ENCODE assay signal across 1 cellular context in the genomic region with DNA sequence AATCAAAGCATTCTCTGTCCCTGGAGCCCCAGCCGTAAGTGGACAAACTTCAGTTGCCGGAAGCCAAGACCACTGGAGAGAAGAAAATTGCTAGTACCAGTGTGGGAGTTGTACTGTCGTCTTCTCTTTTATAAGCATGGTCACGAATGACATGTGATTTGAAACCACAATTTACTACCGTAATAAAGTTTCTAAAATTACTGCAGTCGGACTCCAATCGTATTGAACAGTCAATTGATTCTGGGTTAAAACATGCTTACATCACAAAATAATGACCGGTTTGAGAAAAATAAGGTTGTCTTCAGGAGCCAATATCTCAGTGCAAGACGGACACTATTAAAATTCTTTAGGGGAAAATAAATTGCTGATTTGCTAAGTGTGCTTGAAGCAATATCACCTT.
A peak's percentile ranks its signal among the peaks of the same experiment; 100 is the strongest.
TF ChIP-seq lines count a peak whose summit lies in the region.

No MANE protein-coding gene starts in this region.

TF ChIP-seq in HEK293, 187 proteins besides CTCF, POLR2A, EP300 and RAD21 (continued from another document and continues in another):
- TF ChIP-seq, protein P1, sequence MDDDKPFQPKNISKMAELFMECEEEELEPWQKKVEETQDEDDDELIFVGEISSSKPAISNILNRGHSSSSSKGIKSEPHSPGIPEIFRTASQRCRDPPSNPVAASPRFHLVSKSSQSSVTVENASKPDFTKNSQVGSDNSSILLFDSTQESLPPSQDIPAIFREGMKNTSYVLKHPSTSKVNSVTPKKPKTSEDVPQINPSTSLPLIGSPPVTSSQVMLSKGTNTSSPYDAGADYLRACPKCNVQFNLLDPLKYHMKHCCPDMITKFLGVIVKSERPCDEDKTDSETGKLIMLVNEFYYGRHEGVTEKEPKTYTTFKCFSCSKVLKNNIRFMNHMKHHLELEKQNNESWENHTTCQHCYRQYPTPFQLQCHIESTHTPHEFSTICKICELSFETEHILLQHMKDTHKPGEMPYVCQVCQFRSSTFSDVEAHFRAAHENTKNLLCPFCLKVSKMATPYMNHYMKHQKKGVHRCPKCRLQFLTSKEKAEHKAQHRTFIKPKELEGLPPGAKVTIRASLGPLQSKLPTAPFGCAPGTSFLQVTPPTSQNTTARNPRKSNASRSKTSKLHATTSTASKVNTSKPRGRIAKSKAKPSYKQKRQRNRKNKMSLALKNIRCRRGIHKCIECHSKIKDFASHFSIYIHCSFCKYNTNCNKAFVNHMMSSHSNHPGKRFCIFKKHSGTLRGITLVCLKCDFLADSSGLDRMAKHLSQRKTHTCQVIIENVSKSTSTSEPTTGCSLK (tag by site-specific recombination; IDR thresholded peaks at IDR 0.05): no peak
- TF ChIP-seq, protein P2, sequence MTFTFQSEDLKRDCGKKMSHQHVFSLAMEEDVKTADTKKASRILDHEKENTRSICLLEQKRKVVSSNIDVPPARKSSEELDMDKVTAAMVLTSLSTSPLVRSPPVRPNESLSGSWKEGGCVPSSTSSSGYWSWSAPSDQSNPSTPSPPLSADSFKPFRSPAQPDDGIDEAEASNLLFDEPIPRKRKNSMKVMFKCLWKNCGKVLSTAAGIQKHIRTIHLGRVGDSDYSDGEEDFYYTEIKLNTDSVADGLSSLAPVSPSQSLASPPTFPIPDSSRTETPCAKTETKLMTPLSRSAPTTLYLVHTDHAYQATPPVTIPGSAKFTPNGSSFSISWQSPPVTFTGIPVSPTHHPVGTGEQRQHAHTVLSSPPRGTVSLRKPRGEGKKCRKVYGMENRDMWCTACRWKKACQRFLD (tag by site-specific recombination; IDR thresholded peaks at IDR 0.05): no peak
- TF ChIP-seq, protein P3, sequence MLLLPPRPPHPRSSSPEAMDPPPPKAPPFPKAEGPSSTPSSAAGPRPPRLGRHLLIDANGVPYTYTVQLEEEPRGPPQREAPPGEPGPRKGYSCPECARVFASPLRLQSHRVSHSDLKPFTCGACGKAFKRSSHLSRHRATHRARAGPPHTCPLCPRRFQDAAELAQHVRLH (tag by site-specific recombination; IDR thresholded peaks at IDR 0.05): no peak
- TF ChIP-seq ZNF10 (tag by site-specific recombination; IDR thresholded peaks at IDR 0.05) (no peak), ZSCAN23 (tag by site-specific recombination; IDR thresholded peaks at IDR 0.05) (no peak), ZXDB (tag by site-specific recombination; IDR thresholded peaks at IDR 0.05) (0 out of 2 replicates have a peak, but pooled peaks have one; percentile 17), SCRT1 (tag by site-specific recombination; IDR thresholded peaks at IDR 0.05; ENCODE audit: borderline replicate concordance) (no peak), OSR2 (tag by site-specific recombination; IDR thresholded peaks at IDR 0.05) (peak; percentile 50), SP2 (tag by site-specific recombination; IDR thresholded peaks at IDR 0.05) (no peak), GLIS1 (tag by site-specific recombination; IDR thresholded peaks at IDR 0.05) (peak; percentile 48; the same call in 1 of the 2 replicates), ZNF302 (tag by site-specific recombination; IDR thresholded peaks at IDR 0.05; ENCODE audit: low read depth) (no peak), ZNF843 (tag by site-specific recombination; IDR thresholded peaks at IDR 0.05) (peak; percentile 45; the same call in 1 of the 2 replicates), ZNF501 (tag by site-specific recombination; IDR thresholded peaks at IDR 0.05) (no peak), KLF9 (tag by site-specific recombination; IDR thresholded peaks at IDR 0.05; ENCODE audit: low read depth) (no peak), ZNF350 (tag by site-specific recombination; IDR thresholded peaks at IDR 0.05) (no peak), KLF10 (tag by site-specific recombination; IDR thresholded peaks at IDR 0.05) (no peak), ZNF416 (tag by site-specific recombination; IDR thresholded peaks at IDR 0.05) (no peak), ZNF792 (tag by site-specific recombination; IDR thresholded peaks at IDR 0.05) (no peak), ZNF660 (tag by site-specific recombination; IDR thresholded peaks at IDR 0.05) (no peak), ZNF585B (tag by site-specific recombination; IDR thresholded peaks at IDR 0.05) (no peak), SP7 (tag by site-specific recombination; IDR thresholded peaks at IDR 0.05) (peak; percentile 72), ZFHX2 (tag by site-specific recombination; conservative IDR thresholded peaks at IDR 0.05) (no peak), ZNF16 (tag by site-specific recombination; IDR thresholded peaks at IDR 0.05; ENCODE audit: low read depth) (no peak), ZNF292 (tag by site-specific recombination; IDR thresholded peaks at IDR 0.05; ENCODE audit: borderline replicate concordance, low read depth) (no peak), ZNF311 (tag by site-specific recombination; IDR thresholded peaks at IDR 0.05; ENCODE audit: borderline replicate concordance) (no peak), FEZF1 (tag by site-specific recombination; IDR thresholded peaks at IDR 0.05) (peak; percentile 27; the same call in 1 of the 2 replicates), ZBTB20 (tag by site-specific recombination; IDR thresholded peaks at IDR 0.05) (no peak), GLI4 (tag by site-specific recombination; IDR thresholded peaks at IDR 0.05) (no peak), ZSCAN30 (tag by site-specific recombination; IDR thresholded peaks at IDR 0.05) (no peak), ZNF140 (tag by site-specific recombination; IDR thresholded peaks at IDR 0.05) (no peak), ZNF623 (tag by site-specific recombination; IDR thresholded peaks at IDR 0.05) (no peak), MYNN (tag by site-specific recombination; IDR thresholded peaks at IDR 0.05; ENCODE audit: borderline replicate concordance) (no peak), ZNF114 (tag by site-specific recombination; IDR thresholded peaks at IDR 0.05) (no peak), ZNF157 (tag by site-specific recombination; IDR thresholded peaks at IDR 0.05) (no peak), ZNF837 (tag by site-specific recombination; IDR thresholded peaks at IDR 0.05) (no peak)
- TF ChIP-seq, protein P4, sequence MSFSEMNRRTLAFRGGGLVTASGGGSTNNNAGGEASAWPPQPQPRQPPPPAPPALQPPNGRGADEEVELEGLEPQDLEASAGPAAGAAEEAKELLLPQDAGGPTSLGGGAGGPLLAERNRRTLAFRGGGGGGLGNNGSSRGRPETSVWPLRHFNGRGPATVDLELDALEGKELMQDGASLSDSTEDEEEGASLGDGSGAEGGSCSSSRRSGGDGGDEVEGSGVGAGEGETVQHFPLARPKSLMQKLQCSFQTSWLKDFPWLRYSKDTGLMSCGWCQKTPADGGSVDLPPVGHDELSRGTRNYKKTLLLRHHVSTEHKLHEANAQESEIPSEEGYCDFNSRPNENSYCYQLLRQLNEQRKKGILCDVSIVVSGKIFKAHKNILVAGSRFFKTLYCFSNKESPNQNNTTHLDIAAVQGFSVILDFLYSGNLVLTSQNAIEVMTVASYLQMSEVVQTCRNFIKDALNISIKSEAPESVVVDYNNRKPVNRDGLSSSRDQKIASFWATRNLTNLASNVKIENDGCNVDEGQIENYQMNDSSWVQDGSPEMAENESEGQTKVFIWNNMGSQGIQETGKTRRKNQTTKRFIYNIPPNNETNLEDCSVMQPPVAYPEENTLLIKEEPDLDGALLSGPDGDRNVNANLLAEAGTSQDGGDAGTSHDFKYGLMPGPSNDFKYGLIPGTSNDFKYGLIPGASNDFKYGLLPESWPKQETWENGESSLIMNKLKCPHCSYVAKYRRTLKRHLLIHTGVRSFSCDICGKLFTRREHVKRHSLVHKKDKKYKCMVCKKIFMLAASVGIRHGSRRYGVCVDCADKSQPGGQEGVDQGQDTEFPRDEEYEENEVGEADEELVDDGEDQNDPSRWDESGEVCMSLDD (tag by site-specific recombination; IDR thresholded peaks at IDR 0.05): no peak
- TF ChIP-seq, protein P5, sequence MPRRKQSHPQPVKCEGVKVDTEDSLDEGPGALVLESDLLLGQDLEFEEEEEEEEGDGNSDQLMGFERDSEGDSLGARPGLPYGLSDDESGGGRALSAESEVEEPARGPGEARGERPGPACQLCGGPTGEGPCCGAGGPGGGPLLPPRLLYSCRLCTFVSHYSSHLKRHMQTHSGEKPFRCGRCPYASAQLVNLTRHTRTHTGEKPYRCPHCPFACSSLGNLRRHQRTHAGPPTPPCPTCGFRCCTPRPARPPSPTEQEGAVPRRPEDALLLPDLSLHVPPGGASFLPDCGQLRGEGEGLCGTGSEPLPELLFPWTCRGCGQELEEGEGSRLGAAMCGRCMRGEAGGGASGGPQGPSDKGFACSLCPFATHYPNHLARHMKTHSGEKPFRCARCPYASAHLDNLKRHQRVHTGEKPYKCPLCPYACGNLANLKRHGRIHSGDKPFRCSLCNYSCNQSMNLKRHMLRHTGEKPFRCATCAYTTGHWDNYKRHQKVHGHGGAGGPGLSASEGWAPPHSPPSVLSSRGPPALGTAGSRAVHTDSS (tag by site-specific recombination; IDR thresholded peaks at IDR 0.05): no peak
- TF ChIP-seq, protein P6, sequence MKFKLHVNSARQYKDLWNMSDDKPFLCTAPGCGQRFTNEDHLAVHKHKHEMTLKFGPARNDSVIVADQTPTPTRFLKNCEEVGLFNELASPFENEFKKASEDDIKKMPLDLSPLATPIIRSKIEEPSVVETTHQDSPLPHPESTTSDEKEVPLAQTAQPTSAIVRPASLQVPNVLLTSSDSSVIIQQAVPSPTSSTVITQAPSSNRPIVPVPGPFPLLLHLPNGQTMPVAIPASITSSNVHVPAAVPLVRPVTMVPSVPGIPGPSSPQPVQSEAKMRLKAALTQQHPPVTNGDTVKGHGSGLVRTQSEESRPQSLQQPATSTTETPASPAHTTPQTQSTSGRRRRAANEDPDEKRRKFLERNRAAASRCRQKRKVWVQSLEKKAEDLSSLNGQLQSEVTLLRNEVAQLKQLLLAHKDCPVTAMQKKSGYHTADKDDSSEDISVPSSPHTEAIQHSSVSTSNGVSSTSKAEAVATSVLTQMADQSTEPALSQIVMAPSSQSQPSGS (tag by site-specific recombination; IDR thresholded peaks at IDR 0.05; ENCODE audit: low read depth): no peak
- TF ChIP-seq, protein P7, sequence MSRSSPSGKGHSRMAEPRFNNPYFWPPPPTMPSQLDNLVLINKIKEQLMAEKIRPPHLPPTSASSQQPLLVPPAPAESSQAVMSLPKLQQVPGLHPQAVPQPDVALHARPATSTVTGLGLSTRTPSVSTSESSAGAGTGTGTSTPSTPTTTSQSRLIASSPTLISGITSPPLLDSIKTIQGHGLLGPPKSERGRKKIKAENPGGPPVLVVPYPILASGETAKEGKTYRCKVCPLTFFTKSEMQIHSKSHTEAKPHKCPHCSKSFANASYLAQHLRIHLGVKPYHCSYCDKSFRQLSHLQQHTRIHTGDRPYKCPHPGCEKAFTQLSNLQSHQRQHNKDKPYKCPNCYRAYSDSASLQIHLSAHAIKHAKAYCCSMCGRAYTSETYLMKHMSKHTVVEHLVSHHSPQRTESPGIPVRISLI (tag by site-specific recombination; IDR thresholded peaks at IDR 0.05): no peak
- TF ChIP-seq, protein P8, sequence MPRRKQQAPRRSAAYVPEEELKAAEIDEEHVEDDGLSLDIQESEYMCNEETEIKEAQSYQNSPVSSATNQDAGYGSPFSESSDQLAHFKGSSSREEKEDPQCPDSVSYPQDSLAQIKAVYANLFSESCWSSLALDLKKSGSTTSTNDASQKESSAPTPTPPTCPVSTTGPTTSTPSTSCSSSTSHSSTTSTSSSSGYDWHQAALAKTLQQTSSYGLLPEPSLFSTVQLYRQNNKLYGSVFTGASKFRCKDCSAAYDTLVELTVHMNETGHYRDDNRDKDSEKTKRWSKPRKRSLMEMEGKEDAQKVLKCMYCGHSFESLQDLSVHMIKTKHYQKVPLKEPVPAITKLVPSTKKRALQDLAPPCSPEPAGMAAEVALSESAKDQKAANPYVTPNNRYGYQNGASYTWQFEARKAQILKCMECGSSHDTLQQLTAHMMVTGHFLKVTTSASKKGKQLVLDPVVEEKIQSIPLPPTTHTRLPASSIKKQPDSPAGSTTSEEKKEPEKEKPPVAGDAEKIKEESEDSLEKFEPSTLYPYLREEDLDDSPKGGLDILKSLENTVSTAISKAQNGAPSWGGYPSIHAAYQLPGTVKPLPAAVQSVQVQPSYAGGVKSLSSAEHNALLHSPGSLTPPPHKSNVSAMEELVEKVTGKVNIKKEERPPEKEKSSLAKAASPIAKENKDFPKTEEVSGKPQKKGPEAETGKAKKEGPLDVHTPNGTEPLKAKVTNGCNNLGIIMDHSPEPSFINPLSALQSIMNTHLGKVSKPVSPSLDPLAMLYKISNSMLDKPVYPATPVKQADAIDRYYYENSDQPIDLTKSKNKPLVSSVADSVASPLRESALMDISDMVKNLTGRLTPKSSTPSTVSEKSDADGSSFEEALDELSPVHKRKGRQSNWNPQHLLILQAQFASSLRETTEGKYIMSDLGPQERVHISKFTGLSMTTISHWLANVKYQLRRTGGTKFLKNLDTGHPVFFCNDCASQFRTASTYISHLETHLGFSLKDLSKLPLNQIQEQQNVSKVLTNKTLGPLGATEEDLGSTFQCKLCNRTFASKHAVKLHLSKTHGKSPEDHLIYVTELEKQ (tag by site-specific recombination; IDR thresholded peaks at IDR 0.05; ENCODE audit: borderline replicate concordance): no peak
- TF ChIP-seq, protein P9, sequence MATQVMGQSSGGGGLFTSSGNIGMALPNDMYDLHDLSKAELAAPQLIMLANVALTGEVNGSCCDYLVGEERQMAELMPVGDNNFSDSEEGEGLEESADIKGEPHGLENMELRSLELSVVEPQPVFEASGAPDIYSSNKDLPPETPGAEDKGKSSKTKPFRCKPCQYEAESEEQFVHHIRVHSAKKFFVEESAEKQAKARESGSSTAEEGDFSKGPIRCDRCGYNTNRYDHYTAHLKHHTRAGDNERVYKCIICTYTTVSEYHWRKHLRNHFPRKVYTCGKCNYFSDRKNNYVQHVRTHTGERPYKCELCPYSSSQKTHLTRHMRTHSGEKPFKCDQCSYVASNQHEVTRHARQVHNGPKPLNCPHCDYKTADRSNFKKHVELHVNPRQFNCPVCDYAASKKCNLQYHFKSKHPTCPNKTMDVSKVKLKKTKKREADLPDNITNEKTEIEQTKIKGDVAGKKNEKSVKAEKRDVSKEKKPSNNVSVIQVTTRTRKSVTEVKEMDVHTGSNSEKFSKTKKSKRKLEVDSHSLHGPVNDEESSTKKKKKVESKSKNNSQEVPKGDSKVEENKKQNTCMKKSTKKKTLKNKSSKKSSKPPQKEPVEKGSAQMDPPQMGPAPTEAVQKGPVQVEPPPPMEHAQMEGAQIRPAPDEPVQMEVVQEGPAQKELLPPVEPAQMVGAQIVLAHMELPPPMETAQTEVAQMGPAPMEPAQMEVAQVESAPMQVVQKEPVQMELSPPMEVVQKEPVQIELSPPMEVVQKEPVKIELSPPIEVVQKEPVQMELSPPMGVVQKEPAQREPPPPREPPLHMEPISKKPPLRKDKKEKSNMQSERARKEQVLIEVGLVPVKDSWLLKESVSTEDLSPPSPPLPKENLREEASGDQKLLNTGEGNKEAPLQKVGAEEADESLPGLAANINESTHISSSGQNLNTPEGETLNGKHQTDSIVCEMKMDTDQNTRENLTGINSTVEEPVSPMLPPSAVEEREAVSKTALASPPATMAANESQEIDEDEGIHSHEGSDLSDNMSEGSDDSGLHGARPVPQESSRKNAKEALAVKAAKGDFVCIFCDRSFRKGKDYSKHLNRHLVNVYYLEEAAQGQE (tag by site-specific recombination; IDR thresholded peaks at IDR 0.05): no peak
- TF ChIP-seq, protein P10, sequence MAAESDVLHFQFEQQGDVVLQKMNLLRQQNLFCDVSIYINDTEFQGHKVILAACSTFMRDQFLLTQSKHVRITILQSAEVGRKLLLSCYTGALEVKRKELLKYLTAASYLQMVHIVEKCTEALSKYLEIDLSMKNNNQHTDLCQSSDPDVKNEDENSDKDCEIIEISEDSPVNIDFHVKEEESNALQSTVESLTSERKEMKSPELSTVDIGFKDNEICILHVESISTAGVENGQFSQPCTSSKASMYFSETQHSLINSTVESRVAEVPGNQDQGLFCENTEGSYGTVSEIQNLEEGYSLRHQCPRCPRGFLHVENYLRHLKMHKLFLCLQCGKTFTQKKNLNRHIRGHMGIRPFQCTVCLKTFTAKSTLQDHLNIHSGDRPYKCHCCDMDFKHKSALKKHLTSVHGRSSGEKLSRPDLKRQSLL (tag by site-specific recombination; IDR thresholded peaks at IDR 0.05): no peak
